ENCODE assay signal across 8 cellular contexts in the genomic region with DNA sequence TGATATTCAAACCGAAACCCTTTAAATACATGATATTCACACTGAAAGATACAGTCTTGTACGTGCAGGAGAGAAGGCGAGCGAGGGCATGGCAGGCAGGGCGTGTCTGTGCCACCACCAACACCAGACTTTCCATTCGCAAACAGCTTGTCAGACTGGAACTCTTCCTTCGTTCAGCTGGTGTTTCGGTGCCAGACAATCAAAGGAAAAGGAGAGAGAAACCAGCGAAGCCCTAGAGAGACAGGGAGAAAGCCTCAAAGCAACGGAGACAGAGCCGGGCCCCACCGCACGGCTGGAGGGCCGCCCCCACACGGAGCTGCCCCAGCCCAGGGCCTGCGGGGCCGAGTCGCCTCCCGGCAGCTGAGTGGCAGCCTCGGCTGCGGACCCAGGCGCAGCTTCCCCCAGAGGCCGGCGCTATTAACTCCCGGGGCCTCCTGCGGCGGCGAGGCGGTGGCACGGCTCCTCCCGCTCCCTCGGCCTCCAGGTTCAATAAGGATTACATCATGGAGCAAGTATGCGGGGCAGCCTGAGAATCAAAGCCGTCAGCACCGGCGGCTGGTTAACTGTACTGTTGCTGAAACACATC. TPM values are rescaled to one million over a fixed set of nuclear protein-coding genes. Genes with fewer than 3 reads are reported as not detected.
DNase-seq lines count a peak whose midpoint lies in the region; ATAC-seq and TF ChIP-seq lines count a peak whose summit lies in the region.

No MANE protein-coding gene starts in this region.

- H3K36me3 Mint-ChIP-seq in activated naive CD8-positive, alpha-beta T cell treated with anti-CD3 and anti-CD28 coated beads, Interleukin-2, amount 10 ng/mL, durations not matched to agents 7 days and 5 days = no peaks in the 10 kb centered on the region

- no peak overlapping the region for H3K27ac ChIP-seq in A673 (ENCODE audit: low read depth, low read length, poor library complexity, severe bottlenecking)
- no peak overlapping the region for H3K27ac ChIP-seq in osteoblast (ENCODE audit: low read depth, low read length)

- H3K4me1 Mint-ChIP-seq in activated naive CD8-positive, alpha-beta T cell treated with anti-CD3 and anti-CD28 coated beads, Interleukin-2, amount 10 ng/mL, durations not matched to agents 7 days and 5 days = peaks cover 11% of the 10 kb centered on the region

- ATAC-seq in activated naive CD8-positive, alpha-beta T cell treated with anti-CD3 and anti-CD28 coated beads, Interleukin-2, amount 10 ng/mL, durations not matched to agents 7 days and 5 days (ENCODE audit: low read depth) = peak; percentile 72
- ATAC-seq in Right ventricle myocardium superior (ENCODE audit: poor library complexity) (peak; percentile 92), HG03432 (IDR thresholded peaks at IDR 0.05; ENCODE audit: unreplicated experiment) (no peak)

- no peaks in the 10 kb centered on the region for H3K27me3 ChIP-seq in A673 (replicated peaks; ENCODE audit: insufficient read depth, low read depth, low read length, poor library complexity)
- H3K27me3 ChIP-seq in osteoblast (ENCODE audit: insufficient read depth, low read length) = peaks cover 31% of the 10 kb centered on the region

- no peaks in the 10 kb centered on the region for H3K9me3 Mint-ChIP-seq in activated naive CD8-positive, alpha-beta T cell treated with anti-CD3 and anti-CD28 coated beads, Interleukin-2, amount 10 ng/mL, durations not matched to agents 7 days and 5 days

- TF ChIP-seq CTCF in A673 (conservative IDR thresholded peaks at IDR 0.05; ENCODE audit: low read depth, low read length) (no peak), GM12865 (IDR thresholded peaks at IDR 0.05; ENCODE audit: insufficient read depth, low read depth, low read length, missing control alignments) (no peak), osteoblast (IDR thresholded peaks at IDR 0.05; ENCODE audit: extremely low read depth, low read depth, low read length) (no peak)

- no peaks in the 10 kb centered on the region for H3K9me3 ChIP-seq in A673 (ENCODE audit: low read depth, low read length, poor library complexity, severe bottlenecking)
- H3K9me3 ChIP-seq in osteoblast (ENCODE audit: low read depth, low read length) = no peaks in the 10 kb centered on the region

- H3K27me3 Mint-ChIP-seq in activated naive CD8-positive, alpha-beta T cell treated with anti-CD3 and anti-CD28 coated beads, Interleukin-2, amount 10 ng/mL, durations not matched to agents 7 days and 5 days = peaks cover 87% of the 10 kb centered on the region

- peak overlapping the region; percentile 90 for H2AFZ ChIP-seq in osteoblast (ENCODE audit: low read length)

- H4K20me1 ChIP-seq in osteoblast (ENCODE audit: insufficient read depth, low read length) = no peaks in the 10 kb centered on the region

- H3K4me3 ChIP-seq in A673 (ENCODE audit: low read depth, low read length, poor library complexity, severe bottlenecking) (peak overlapping the region; percentile 18), GM12865 (ENCODE audit: low read depth, low read length) (peak overlapping the region; percentile 34), osteoblast (ENCODE audit: insufficient read depth, low read length) (peak overlapping the region; percentile 66)

- CTCF ChIA-PET in A673 (lab: Charles Lee) = no interaction called here

- peaks cover 5% of the 10 kb centered on the region for H3K4me1 ChIP-seq in A673 (ENCODE audit: insufficient read depth, low read length, poor library complexity, severe bottlenecking)
- H3K4me1 ChIP-seq in osteoblast (ENCODE audit: insufficient read depth, low read length) = peaks cover 3% of the 10 kb centered on the region

- H3K27ac Mint-ChIP-seq in activated naive CD8-positive, alpha-beta T cell treated with anti-CD3 and anti-CD28 coated beads, Interleukin-2, amount 10 ng/mL, durations not matched to agents 7 days and 5 days = peak overlapping the region; percentile 53

- DNase-seq in A673 (ENCODE audit: low spot score) = peak; percentile 82
- DNase-seq in GM12865 (ENCODE audit: low read depth) = no peak
- DNase-seq in NCI-H226 = peak; percentile 92
- DNase-seq in activated naive CD8-positive, alpha-beta T cell treated with anti-CD3 and anti-CD28 coated beads, Interleukin-2, amount 10 ng/mL, durations not matched to agents 7 days and 5 days = peak; percentile 50
- DNase-seq in Right ventricle myocardium superior = peak; percentile 68
- DNase-seq in osteoblast (ENCODE audit: insufficient read length, low spot score, missing footprints) = peak; percentile 94
- DNase-seq in NAMALWA (ENCODE audit: low spot score) = no peak

- peak overlapping the region; percentile 81 for H3K4me2 ChIP-seq in osteoblast (ENCODE audit: insufficient read depth, low read length)

- H3K36me3 ChIP-seq in A673 (ENCODE audit: insufficient read depth, low read length, poor library complexity, severe bottlenecking) (no peaks in the 10 kb centered on the region), osteoblast (ENCODE audit: insufficient read depth, low read length) (no peaks in the 10 kb centered on the region)

- H3K4me3 Mint-ChIP-seq in activated naive CD8-positive, alpha-beta T cell treated with anti-CD3 and anti-CD28 coated beads, Interleukin-2, amount 10 ng/mL, durations not matched to agents 7 days and 5 days = peak overlapping the region; percentile 88

- intact Hi-C loops in A673 (cut with micrococcal nuclease; ENCODE audit: unreplicated experiment) = no loop called here
- intact Hi-C loops in Right ventricle myocardium superior (cut with DNase I) = no loop called here

- POLR2A ChIA-PET in A673 (lab: Charles Lee; ENCODE audit: low non-redundant PET) = no interaction called here
- POLR2A ChIA-PET in activated naive CD8-positive, alpha-beta T cell treated with anti-CD3 and anti-CD28 coated beads, Interleukin-2, amount 10 ng/mL, durations not matched to agents 7 days and 5 days (lab: Charles Lee) = interaction anchor here (0.6 kb wide), 1 partner anchor 27 kb away, joined by 3 read pairs; no protein-coding TSS in a partner anchor

- BruUV-seq in A673 (replicated peaks; lab: Mats Ljungman, UMichigan) = no TSS peak

- H3K79me2 ChIP-seq in osteoblast (ENCODE audit: insufficient read depth, low read length) = no peaks in the 10 kb centered on the region

RNA-seq across cellular contexts. Expression of gene NR2E1, which starts 32.1 kb away (rescaled TPM):
- total RNA-seq in A673 (2021) = not detected in 2 replicates
- not detected for total RNA-seq in activated naive CD8-positive, alpha-beta T cell treated with anti-CD3 and anti-CD28 coated beads, Interleukin-2, amount 10 ng/mL, durations not matched to agents 7 days and 5 days
- total RNA-seq in Right ventricle myocardium superior = not detected
- not detected in 2 replicates for total RNA-seq in osteoblast

RNA-seq across cellular contexts. Expression of gene OSTM1, which starts 59.1 kb away (rescaled TPM):
- total RNA-seq in A673 (2021) = 19.7 and 23.8 TPM in 2 replicates
- 10 to 100 TPM; 34.3 to 35.1 TPM for total RNA-seq in activated naive CD8-positive, alpha-beta T cell treated with anti-CD3 and anti-CD28 coated beads, Interleukin-2, amount 10 ng/mL, durations not matched to agents 7 days and 5 days
- 35.4 TPM for total RNA-seq in Right ventricle myocardium superior
- total RNA-seq in osteoblast = 36.5 and 42.3 TPM in 2 replicates

Comparison
In these comparisons a context has a peak if more than half of its experiments do, and no peak if none do; other contexts are left out.
1. DNase-seq: peak in A673 (single experiment), NCI-H226 (single experiment), activated naive CD8-positive, alpha-beta T cell treated with anti-CD3 and anti-CD28 coated beads, Interleukin-2, amount 10 ng/mL, durations not matched to agents 7 days and 5 days (single experiment), Right ventricle myocardium superior (single experiment) and osteoblast (single experiment); none in GM12865 (single experiment) and NAMALWA (single experiment).
2. Peak in every context shown above with its lines, with median percentiles within 50 percentile points of each other: H3K4me3 ChIP-seq.